In genomic region chr15:80072285-80072684, GRCh38 we compare ENCODE assay signal across 8 cellular contexts. TPM values are rescaled to one million over a fixed set of nuclear protein-coding genes. Genes with fewer than 3 reads are reported as not detected.
A peak's percentile ranks its signal among the peaks of the same experiment; 100 is the strongest.
DNase-seq lines count a peak whose midpoint lies in the region; ATAC-seq and TF ChIP-seq lines count a peak whose summit lies in the region.

No MANE protein-coding gene starts in this region.

- ATAC-seq in CD4-positive, alpha-beta T cell (ENCODE audit: poor library complexity) = peak; percentile 99
- ATAC-seq in GM19025 (IDR thresholded peaks at IDR 0.05; ENCODE audit: low read depth, unreplicated experiment) (peak; percentile 82), HG03354 (IDR thresholded peaks at IDR 0.05; ENCODE audit: poor library complexity, severe bottlenecking, unreplicated experiment) (peak; percentile 89), WTC11 (peak; percentile 99), foreskin keratinocyte (peak; percentile 99), HG03469 (IDR thresholded peaks at IDR 0.05; ENCODE audit: unreplicated experiment) (no peak)

- H3K9me3 ChIP-seq in CD4-positive, alpha-beta T cell (ENCODE audit: control insufficient read depth, low read length) = no peaks in the 10 kb centered on the region
- H3K9me3 ChIP-seq in neural progenitor cell (ENCODE audit: low read depth) = no peaks in the 10 kb centered on the region

- H2AFZ ChIP-seq in neural progenitor cell (replicated peaks) = no peak overlapping the region

- peaks cover 84% of the 10 kb centered on the region for H4K20me1 ChIP-seq in neural progenitor cell (ENCODE audit: low read depth)

- H3K9me3 Mint-ChIP-seq in CD4-positive, alpha-beta T cell = no peaks in the 10 kb centered on the region
- H3K9me3 Mint-ChIP-seq in WTC11 (no peaks in the 10 kb centered on the region), neural progenitor cell (no peaks in the 10 kb centered on the region)

- peaks cover 3% of the 10 kb centered on the region for H3F3A ChIP-seq in neural progenitor cell (ENCODE audit: low read depth)

- intact Hi-C loops in CD4-positive, alpha-beta T cell (cut with DNase I, micrococcal nuclease) = loop anchor here in 1 of 2 experiments (2.0 to 10.0 kb wide), 3 partner anchors 13 to 915 kb away; partner anchors contain the start of genes MESD and ZFAND6

- H3K4me3 Mint-ChIP-seq in CD4-positive, alpha-beta T cell = peak overlapping the region; percentile 81
- peak overlapping the region; percentile 80 for H3K4me3 Mint-ChIP-seq in WTC11
- H3K4me3 Mint-ChIP-seq in neural progenitor cell = peak overlapping the region; percentile 93

- H3K4me1 ChIP-seq in foreskin keratinocyte = peaks cover 18% of the 10 kb centered on the region
- peaks cover 39% of the 10 kb centered on the region for H3K4me1 ChIP-seq in neural progenitor cell

- peak in 1 of 10 experiments; percentile 10 for DNase-seq in CD4-positive, alpha-beta T cell
- DNase-seq in NCI-H2227 (lab: John Stamatoyannopoulos, UW; ENCODE audit: unreplicated experiment) (peak; percentile 84), WTC11 (ENCODE audit: low spot score) (no peak), foreskin keratinocyte (peak; percentile 93), neural progenitor cell (ENCODE audit: low spot score) (peak; percentile 82)

- H3K27ac Mint-ChIP-seq in CD4-positive, alpha-beta T cell = peak overlapping the region; percentile 55
- peak overlapping the region; percentile 41; the same call in 1 of the 2 replicates for H3K27ac Mint-ChIP-seq in WTC11
- H3K27ac Mint-ChIP-seq in neural progenitor cell = peak overlapping the region; percentile 80

- TF ChIP-seq CTCF in CD4-positive, alpha-beta T cell (IDR thresholded peaks at IDR 0.05) = no peak
- TF ChIP-seq CTCF in WTC11 (IDR thresholded peaks at IDR 0.05) = no peak
- no peak for TF ChIP-seq CTCF in foreskin keratinocyte (conservative IDR thresholded peaks at IDR 0.05)
- TF ChIP-seq CTCF in neural progenitor cell (IDR thresholded peaks at IDR 0.05) = no peak

- POLR2A ChIA-PET in CD4-positive, alpha-beta T cell (lab: Charles Lee) = interaction anchor here (0.9 to 2.3 kb wide), 4 partner anchors 12 to 182 kb away, joined by 3 to 45 read pairs (median 9); partner anchors contain the start of genes BCL2A1 and ZFAND6
- POLR2A ChIA-PET in WTC11 (lab: Charles Lee) = interaction anchor here (1.0 to 1.2 kb wide), 2 partner anchors 13 to 149 kb away, joined by 3 to 7 read pairs; partner anchors contain the start of gene ZFAND6

- peak overlapping the region; percentile 33 for H3K9ac ChIP-seq in neural progenitor cell

- peaks cover 2% of the 10 kb centered on the region for H3K36me3 ChIP-seq in neural progenitor cell

- H3K4me3 ChIP-seq in neural progenitor cell = peak overlapping the region; percentile 67

- peak overlapping the region; percentile 87 for H3K4me2 ChIP-seq in neural progenitor cell

- CTCF ChIA-PET in CD4-positive, alpha-beta T cell (lab: Charles Lee) = interaction anchor here (1.6 kb wide), 1 partner anchor 12 kb away, joined by 9 read pairs; no protein-coding TSS in a partner anchor
- CTCF ChIA-PET in WTC11 (lab: Charles Lee) = interaction anchor here (1.1 to 2.2 kb wide), 5 partner anchors 10 to 149 kb away, joined by 3 to 6 read pairs (median 3); partner anchors contain the start of gene ZFAND6

- H3K27me3 Mint-ChIP-seq in CD4-positive, alpha-beta T cell = no peaks in the 10 kb centered on the region
- H3K27me3 Mint-ChIP-seq in WTC11 (ENCODE audit: low read depth) (no peaks in the 10 kb centered on the region), neural progenitor cell (ENCODE audit: insufficient read depth, low read depth) (no peaks in the 10 kb centered on the region)

- H3K4me1 Mint-ChIP-seq in CD4-positive, alpha-beta T cell (ENCODE audit: low read depth) = peaks cover 85% of the 10 kb centered on the region
- H3K4me1 Mint-ChIP-seq in WTC11 = peaks cover 79% of the 10 kb centered on the region
- peaks cover 53% of the 10 kb centered on the region for H3K4me1 Mint-ChIP-seq in neural progenitor cell

- no peaks in the 10 kb centered on the region for H3K27me3 ChIP-seq in CD4-positive, alpha-beta T cell (ENCODE audit: control insufficient read depth, insufficient read depth, low read length)
- H3K27me3 ChIP-seq in foreskin keratinocyte = no peaks in the 10 kb centered on the region
- no peaks in the 10 kb centered on the region for H3K27me3 ChIP-seq in neural progenitor cell

- H3K79me2 ChIP-seq in neural progenitor cell (ENCODE audit: low read depth) = peaks cover 100% of the 10 kb centered on the region

- H3K36me3 Mint-ChIP-seq in CD4-positive, alpha-beta T cell (ENCODE audit: low read depth) = no peaks in the 10 kb centered on the region
- H3K36me3 Mint-ChIP-seq in WTC11 (no peaks in the 10 kb centered on the region), neural progenitor cell (no peaks in the 10 kb centered on the region)

- no peak overlapping the region for H3K27ac ChIP-seq in CD4-positive, alpha-beta T cell (ENCODE audit: low read depth, low read length)
- H3K27ac ChIP-seq in foreskin keratinocyte (peak overlapping the region; percentile 1), neural progenitor cell (no peak overlapping the region)

TF ChIP-seq in WTC11, 78 proteins besides CTCF, POLR2A, EP300 and RAD21:
- TF ChIP-seq ZNF219 (CRISPR knock-in tag; IDR thresholded peaks at IDR 0.05; ENCODE audit: borderline replicate concordance) (no peak), HMGA2 (CRISPR knock-in tag; IDR thresholded peaks at IDR 0.05) (no peak), ATF3 (CRISPR knock-in tag; conservative IDR thresholded peaks at IDR 0.05) (no peak), SP1 (CRISPR knock-in tag; conservative IDR thresholded peaks at IDR 0.05) (peak; percentile 59; the same call in 1 of the 2 replicates), HMGXB4 (CRISPR knock-in tag; IDR thresholded peaks at IDR 0.05) (no peak), ZNF396 (CRISPR knock-in tag; IDR thresholded peaks at IDR 0.05; ENCODE audit: borderline replicate concordance) (no peak), NFYB (CRISPR knock-in tag; conservative IDR thresholded peaks at IDR 0.05; ENCODE audit: low read depth) (peak; percentile 61), ZNF317 (CRISPR knock-in tag; IDR thresholded peaks at IDR 0.05; ENCODE audit: borderline replicate concordance, low read depth) (no peak), ZNF263 (CRISPR knock-in tag; IDR thresholded peaks at IDR 0.05; ENCODE audit: low read depth) (no peak), NR3C1 (CRISPR knock-in tag; conservative IDR thresholded peaks at IDR 0.05; ENCODE audit: low read depth) (no peak)
- TF ChIP-seq, protein P1, sequence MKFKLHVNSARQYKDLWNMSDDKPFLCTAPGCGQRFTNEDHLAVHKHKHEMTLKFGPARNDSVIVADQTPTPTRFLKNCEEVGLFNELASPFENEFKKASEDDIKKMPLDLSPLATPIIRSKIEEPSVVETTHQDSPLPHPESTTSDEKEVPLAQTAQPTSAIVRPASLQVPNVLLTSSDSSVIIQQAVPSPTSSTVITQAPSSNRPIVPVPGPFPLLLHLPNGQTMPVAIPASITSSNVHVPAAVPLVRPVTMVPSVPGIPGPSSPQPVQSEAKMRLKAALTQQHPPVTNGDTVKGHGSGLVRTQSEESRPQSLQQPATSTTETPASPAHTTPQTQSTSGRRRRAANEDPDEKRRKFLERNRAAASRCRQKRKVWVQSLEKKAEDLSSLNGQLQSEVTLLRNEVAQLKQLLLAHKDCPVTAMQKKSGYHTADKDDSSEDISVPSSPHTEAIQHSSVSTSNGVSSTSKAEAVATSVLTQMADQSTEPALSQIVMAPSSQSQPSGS (CRISPR knock-in tag; IDR thresholded peaks at IDR 0.05; ENCODE audit: borderline replicate concordance, low read depth) = no peak

RNA-seq across cellular contexts. Expression of gene ZFAND6, which starts 12.8 kb away (rescaled TPM):
- total RNA-seq in CD4-positive, alpha-beta T cell = 10 to 100 TPM; 65.5 to 69.2 TPM
- total RNA-seq in WTC11 (2021) = 108 to 119 TPM (median 114 TPM) in 3 replicates
- 61.6 and 66.2 TPM in 2 replicates for total RNA-seq in foreskin keratinocyte
- polyA plus RNA-seq in foreskin keratinocyte = 43.7 and 47.4 TPM in 2 replicates
- total RNA-seq in neural progenitor cell (ENCODE audit: low replicate concordance) = 221 and 329 TPM in 2 replicates
